In genomic region chr3:54999159-54999558, GRCh38 we compare ENCODE assay signal across 10 cellular contexts.
DNase-seq lines count a peak whose midpoint lies in the region; ATAC-seq and TF ChIP-seq lines count a peak whose summit lies in the region.
"Had no signal": no experiment of that assay in that cellular context is flagged by ENCODE, and none has a peak within 500 bp of the region (broad histone marks: within the 10 kb centered on the region; RNA-seq: fewer than 3 reads in every experiment).

No MANE protein-coding gene starts in this region.

- H3K4me3 Mint-ChIP-seq in MCF 10A (ENCODE audit: unreplicated experiment): no peak overlapping the region
- H3K4me3 Mint-ChIP-seq: dendritic cell treated with granulocyte-macrophage colony-stimulating factor and Interleukin-4, amounts not matched to agents 40 ng/mL and 50 ng/mL, for 4 days had no signal

- peak overlapping the region; percentile 31 for H3K27ac Mint-ChIP-seq in MCF 10A (ENCODE audit: low read depth, unreplicated experiment)
- H3K27ac Mint-ChIP-seq: dendritic cell treated with granulocyte-macrophage colony-stimulating factor and Interleukin-4, amounts not matched to agents 40 ng/mL and 50 ng/mL, for 4 days had no signal

- H3K4me1 ChIP-seq in breast epithelium: no peaks in the 10 kb centered on the region
- H3K4me1 ChIP-seq in testis: no peaks in the 10 kb centered on the region

- no peak for ATAC-seq in GM18907 (IDR thresholded peaks at IDR 0.05; ENCODE audit: unreplicated experiment)

- TF ChIP-seq CTCF in MCF 10A (IDR thresholded peaks at IDR 0.05; ENCODE audit: unreplicated experiment): peak; percentile 25
- TF ChIP-seq CTCF in breast epithelium (IDR thresholded peaks at IDR 0.05): no peak
- TF ChIP-seq CTCF in testis (IDR thresholded peaks at IDR 0.05): peak in 2 of 3 experiments; percentile 14 to 17

- H3K36me3 ChIP-seq in breast epithelium (no peaks in the 10 kb centered on the region), testis (ENCODE audit: low read depth, missing control alignments) (no peaks in the 10 kb centered on the region)

- no peak for TF ChIP-seq POLR2A in breast epithelium (IDR thresholded peaks at IDR 0.05)
- TF ChIP-seq POLR2A in testis (IDR thresholded peaks at IDR 0.05): no peak

- POLR2A ChIA-PET in MCF 10A (lab: Yijun Ruan, JAX): interaction anchor here (0.7 to 1.2 kb wide), 5 partner anchors 9 to 108 kb away, joined by 3 to 5 read pairs (median 4); no protein-coding TSS in a partner anchor

- H3K4me3 ChIP-seq in breast epithelium: no peak overlapping the region
- no peak overlapping the region for H3K4me3 ChIP-seq in testis

- DNase-seq in MCF 10A (ENCODE audit: unreplicated experiment) (peak; percentile 85), breast epithelium (ENCODE audit: low spot score in 2 of 2) (no peak), SIG-M5 (lab: John Stamatoyannopoulos, UW) (peak; percentile 30), fibroblast of the conjunctiva (ENCODE audit: low read depth) (peak; percentile 56), testis (no peak), COLO668 (lab: John Stamatoyannopoulos, UW; ENCODE audit: unreplicated experiment) (no peak)
- no peak for DNase-seq in activated naive CD4-positive, alpha-beta T cell treated with anti-CD3 and anti-CD28 coated beads, Interleukin-2, amount 50 U/mL, for 16 hours
- DNase-seq: COR-L47 had no signal

- no peaks in the 10 kb centered on the region for H3K27me3 Mint-ChIP-seq in MCF 10A (ENCODE audit: insufficient read depth, unreplicated experiment)
- H3K27me3 Mint-ChIP-seq: dendritic cell treated with granulocyte-macrophage colony-stimulating factor and Interleukin-4, amounts not matched to agents 40 ng/mL and 50 ng/mL, for 4 days had no signal

- peaks cover 14% of the 10 kb centered on the region for H3K4me1 Mint-ChIP-seq in MCF 10A (ENCODE audit: insufficient read depth, unreplicated experiment)

- CTCF ChIA-PET in MCF 10A (lab: Yijun Ruan, JAX): interaction anchor here (0.6 to 2.2 kb wide), 15 partner anchors 8 to 221 kb away, joined by 3 to 7 read pairs (median 3); no protein-coding TSS in a partner anchor

- 69 to 82% methylated on average over 5 of the region's 5 CpGs for WGBS in testis, 2 donors

- no TSS peak for BruUV-seq in MCF 10A (replicated peaks; lab: Mats Ljungman, UMichigan)

- H3K27me3 ChIP-seq in breast epithelium: no peaks in the 10 kb centered on the region
- no peaks in the 10 kb centered on the region for H3K27me3 ChIP-seq in testis

- H3K9me3 Mint-ChIP-seq in MCF 10A (ENCODE audit: unreplicated experiment): no peaks in the 10 kb centered on the region
- H3K9me3 Mint-ChIP-seq: dendritic cell treated with granulocyte-macrophage colony-stimulating factor and Interleukin-4, amounts not matched to agents 40 ng/mL and 50 ng/mL, for 4 days had no signal

- H3K9me3 ChIP-seq in breast epithelium (no peaks in the 10 kb centered on the region), testis (no peaks in the 10 kb centered on the region)

- H3K36me3 Mint-ChIP-seq in MCF 10A (ENCODE audit: insufficient read depth, unreplicated experiment): peaks cover 9% of the 10 kb centered on the region

- no peak overlapping the region for H3K27ac ChIP-seq in breast epithelium
- no peak overlapping the region for H3K27ac ChIP-seq in testis

- intact Hi-C loops in MCF 10A (cut with micrococcal nuclease): loop anchor here (5.0 kb wide), 2 partner anchors 47 to 127 kb away; no protein-coding TSS in a partner anchor
- intact Hi-C loops in breast epithelium (cut with DNase I; ENCODE audit: low total_unique reads): no loop called here
- intact Hi-C loops in testis (cut with DNase I; ENCODE audit: low total_unique reads): no loop called here

Comparison
In these comparisons a context has a peak if more than half of its experiments do, and no peak if none do; other contexts are left out.
1. DNase-seq: peak in MCF 10A (single experiment), SIG-M5 (single experiment) and fibroblast of the conjunctiva (single experiment); none in breast epithelium (0 of 2), testis (single experiment), COLO668 (single experiment) and activated naive CD4-positive, alpha-beta T cell treated with anti-CD3 and anti-CD28 coated beads, Interleukin-2, amount 50 U/mL, for 16 hours (single experiment).
2. CTCF ChIP-seq: peak in MCF 10A (single experiment) and testis (2 of 3); none in breast epithelium (0 of 3).